ENCODE assay signal across 32 cellular contexts in genomic region chr7:93858857-93859256, GRCh38. TPM values are rescaled to one million over a fixed set of nuclear protein-coding genes. Genes with fewer than 3 reads are reported as not detected.
"Had no signal": no experiment of that assay in that cellular context is flagged by ENCODE, and none has a peak within 500 bp of the region (broad histone marks: within the 10 kb centered on the region; RNA-seq: fewer than 3 reads in every experiment).

No MANE protein-coding gene starts in this region.

- H3K36me3 ChIP-seq: colonic mucosa, esophagus squamous epithelium, gastrocnemius medialis, heart right ventricle, left lung, lower lobe of right lung had no signal

- H3K4me3 ChIP-seq: colonic mucosa, esophagus squamous epithelium, gastrocnemius medialis, heart right ventricle, left lung, lower lobe of right lung, mucosa of descending colon had no signal

- DNase-seq: colonic mucosa; cortex of kidney; effector CD8-positive, alpha-beta T cell; effector memory CD8-positive, alpha-beta T cell; endodermal cell; erythroblast; esophagus squamous epithelium; foreskin fibroblast; foreskin melanocyte; gastrocnemius medialis; glutamatergic neuron; head of caudate nucleus; heart right ventricle; hippocampal formation; kidney; kidney glomerular epithelial cell; left lung; left ventricle myocardium superior; lower lobe of right lung; mesenchymal stem cell; mucosa of descending colon; naive B cell had no signal

- H3K9me3 ChIP-seq: colonic mucosa, esophagus squamous epithelium, gastrocnemius medialis, heart right ventricle, left lung, lower lobe of right lung, mucosa of descending colon had no signal

- H3K27me3 ChIP-seq: colonic mucosa, esophagus squamous epithelium, gastrocnemius medialis, heart right ventricle, left lung had no signal

- H3K27ac ChIP-seq: colonic mucosa, esophagus squamous epithelium, gastrocnemius medialis, heart right ventricle, left lung, lower lobe of right lung had no signal

- FAIRE-seq: endometrium, islet of Langerhans, kidney had no signal

- ATAC-seq: effector memory CD8-positive, alpha-beta T cell; esophagus mucosa; gastrocnemius medialis; heart right ventricle; left lung; left ventricle myocardium superior; lower lobe of right lung; mucosa of descending colon had no signal

- H3K4me1 ChIP-seq: colonic mucosa, esophagus squamous epithelium, gastrocnemius medialis, heart right ventricle, left lung, lower lobe of right lung had no signal

RNA-seq across cellular contexts. Expression of gene GNGT1, which starts 47.5 kb away (rescaled TPM):
- total RNA-seq: colonic mucosa, dermis microvascular lymphatic vessel endothelial cell, esophagus squamous epithelium, gastrocnemius medialis, glomerular endothelial cell, heart right ventricle, left lung, left ventricle myocardium superior, lower leg skin, lower lobe of right lung, lung microvascular endothelial cell, mesenteric fat pad, mesothelial cell of epicardium, mucosa of descending colon, myocyte had no signal
- polyA plus RNA-seq: heart right ventricle had no signal
